Comparison of ENCODE assay signal across 8 cellular contexts in genomic region chr11:88414385-88414861, GRCh38.
DNase-seq lines count a peak whose midpoint lies in the region; ATAC-seq and TF ChIP-seq lines count a peak whose summit lies in the region.

No MANE protein-coding gene starts in this region.

- intact Hi-C loops in posterior cingulate gyrus (cut with DNase I): no loop called here

- DNase-seq in EL: peak; percentile 45
- peak; percentile 63 for DNase-seq in RPMI8226
- peak; percentile 77 for DNase-seq in fibroblast of mammary gland (ENCODE audit: low read depth)
- no peak for DNase-seq in stimulated activated naive CD8-positive, alpha-beta T cell treated with anti-CD3 and anti-CD28 coated beads, Interleukin-15, Interleukin-2, amounts not matched to agents 100 U/mL and 50 U/mL, for 24 hours
- no peak for DNase-seq in stimulated activated CD4-positive, alpha-beta T cell treated with anti-CD3 and anti-CD28 coated beads, Interleukin-1b, Interleukin-23, amount 100 ng/mL, for 48 hours
- DNase-seq in posterior cingulate gyrus: no peak
- DNase-seq in kidney glomerular epithelial cell (lab: John Stamatoyannopoulos, UW): no peak

- no peak overlapping the region for H3K4me3 ChIP-seq in fibroblast of mammary gland (ENCODE audit: control insufficient read depth, low read depth, low read length)

- TF ChIP-seq CTCF in fibroblast of mammary gland (conservative IDR thresholded peaks at IDR 0.05; ENCODE audit: control insufficient read depth, insufficient read depth, low read depth, low read length): no peak

- peak; percentile 45 for ATAC-seq in HG02870 (IDR thresholded peaks at IDR 0.05; ENCODE audit: unreplicated experiment)
- peak; percentile 58 for ATAC-seq in stimulated activated naive CD8-positive, alpha-beta T cell treated with anti-CD3 and anti-CD28 coated beads, Interleukin-15, Interleukin-2, amounts not matched to agents 100 U/mL and 50 U/mL, for 24 hours

Comparison
In these comparisons a context has a peak if more than half of its experiments do, and no peak if none do; other contexts are left out.
1. DNase-seq: peak in EL (single experiment), RPMI8226 (single experiment) and fibroblast of mammary gland (single experiment); none in stimulated activated naive CD8-positive, alpha-beta T cell treated with anti-CD3 and anti-CD28 coated beads, Interleukin-15, Interleukin-2, amounts not matched to agents 100 U/mL and 50 U/mL, for 24 hours (single experiment), stimulated activated CD4-positive, alpha-beta T cell treated with anti-CD3 and anti-CD28 coated beads, Interleukin-1b, Interleukin-23, amount 100 ng/mL, for 48 hours (single experiment), posterior cingulate gyrus (0 of 10) and kidney glomerular epithelial cell (single experiment).